In the genomic region with DNA sequence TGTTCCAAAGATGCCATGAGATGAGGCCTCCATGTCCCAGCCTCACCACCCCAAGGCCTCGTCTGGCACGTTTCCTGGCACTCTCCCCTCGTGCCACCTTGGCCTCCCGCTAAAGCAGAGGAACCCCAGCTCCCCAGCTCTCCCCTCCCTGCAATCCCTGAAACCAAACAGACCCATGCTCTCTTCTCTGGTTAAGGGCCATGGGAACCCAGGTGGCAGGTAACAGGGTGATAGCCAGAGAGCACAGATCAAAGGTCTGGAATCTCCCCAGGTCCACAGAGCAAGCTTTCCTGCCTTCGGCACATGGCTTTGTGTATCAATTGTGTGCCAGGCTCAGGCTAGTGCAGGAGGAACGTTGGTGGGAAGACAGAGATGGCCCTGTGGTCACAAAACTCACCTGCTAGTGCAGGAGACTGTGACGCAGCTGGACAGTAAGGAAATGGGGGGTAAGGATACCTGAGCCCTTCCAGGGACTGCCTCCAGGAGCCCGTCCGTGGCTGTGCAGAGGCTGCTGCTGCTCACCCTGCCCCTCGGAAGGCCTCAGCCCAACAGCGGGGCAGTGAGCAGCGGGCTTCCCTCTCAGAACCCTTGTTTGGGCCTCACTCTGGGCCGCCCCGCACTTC, we compare ENCODE assay signal across 23 cellular contexts. TPM values are rescaled to one million over a fixed set of nuclear protein-coding genes. Genes with fewer than 3 reads are reported as not detected.
DNase-seq lines count a peak whose midpoint lies in the region; ATAC-seq and TF ChIP-seq lines count a peak whose summit lies in the region.
"Had no signal": no experiment of that assay in that cellular context is flagged by ENCODE, and none has a peak within 500 bp of the region (broad histone marks: within the 10 kb centered on the region; RNA-seq: fewer than 3 reads in every experiment).

No MANE protein-coding gene starts in this region.

- POLR2A ChIA-PET in T-cell (lab: Charles Lee) (interaction anchor here in 1 of 2 donors (0.6 kb wide), 1 partner anchor 777 kb away, joined by 3 read pairs; no protein-coding TSS in a partner anchor), SK-N-SH (lab: Yijun Ruan, JAX) (interaction anchor here (1.1 kb wide), 1 partner anchor 9 kb away, joined by 3 read pairs; no protein-coding TSS in a partner anchor)

- CTCF ChIA-PET in T-cell (lab: Charles Lee) = no interaction called here
- CTCF ChIA-PET in SK-N-SH (lab: Yijun Ruan, JAX) = interaction anchor here (0.8 kb wide), 1 partner anchor 126 kb away, joined by 3 read pairs; no protein-coding TSS in a partner anchor

- in situ Hi-C loops in gastrocnemius medialis (cut with MboI; ENCODE audit: low sequenced_read_pairs in 4 of 4) = no loop called here

- intact Hi-C loops in gastrocnemius medialis (cut with DNase I; ENCODE audit: low total_unique reads) = no loop called here

- no peaks in the 10 kb centered on the region for H3K9me3 Mint-ChIP-seq in activated T-cell treated with anti-CD3 and anti-CD28 coated beads, Interleukin-2, amount 50 U/mL, for 24 hours
- no peaks in the 10 kb centered on the region for H3K9me3 Mint-ChIP-seq in T-cell
- H3K9me3 Mint-ChIP-seq: CD8-positive, alpha-beta T cell; H9; HFFc6 had no signal

- no peak for DNase-seq in activated T-cell treated with anti-CD3 and anti-CD28 coated beads, Interleukin-2, amount 50 U/mL, for 24 hours
- no peak for DNase-seq in activated T-cell treated with anti-CD3 and anti-CD28 coated beads, Interleukin-2, amount 50 U/mL, for 1 hour
- DNase-seq in RWPE2 (ENCODE audit: low spot score) = no peak
- peak; percentile 79 for DNase-seq in left lobe of liver (ENCODE audit: low spot score)
- DNase-seq in gastrocnemius medialis = no peak
- no peak for DNase-seq in T-cell
- no peak for DNase-seq in SK-N-SH
- DNase-seq: 8988T; Calu3; CD8-positive, alpha-beta T cell; DMS153; H9; HFFc6; MG63; NCI-H1417; NCI-H1694 treated with DMSO at 0.1 percent for 48 hours; NCI-H2081 treated with DMSO at 0.1 percent for 48 hours; NCI-H446 treated with DMSO at 0.1 percent for 48 hours; NCI-H526 treated with DMSO at 0.1 percent for 48 hours; SIG-M5 had no signal

- peaks cover 50% of the 10 kb centered on the region for H3K36me3 Mint-ChIP-seq in activated T-cell treated with anti-CD3 and anti-CD28 coated beads, Interleukin-2, amount 50 U/mL, for 24 hours (ENCODE audit: low read depth)
- peaks cover 31% of the 10 kb centered on the region for H3K36me3 Mint-ChIP-seq in T-cell

- peak overlapping the region; percentile 37 for H3K27ac Mint-ChIP-seq in activated T-cell treated with anti-CD3 and anti-CD28 coated beads, Interleukin-2, amount 50 U/mL, for 24 hours
- H3K27ac Mint-ChIP-seq in T-cell = no peak overlapping the region
- H3K27ac Mint-ChIP-seq: CD8-positive, alpha-beta T cell; H9; HFFc6 had no signal

- no peak overlapping the region for H3K9ac ChIP-seq in SK-N-SH
- H3K9ac ChIP-seq: BLaER1 treated with 17β-estradiol and CSF1 and Interleukin-3, amounts not matched to agents 10 nM and 100 nM had no signal

- no peaks in the 10 kb centered on the region for H3K79me2 ChIP-seq in SK-N-SH (ENCODE audit: insufficient read depth)

- no peak overlapping the region for H3K4me2 ChIP-seq in SK-N-SH
- H3K4me2 ChIP-seq: BLaER1 treated with 17β-estradiol and CSF1 and Interleukin-3, amounts not matched to agents 10 nM and 100 nM had no signal

- ATAC-seq in RWPE2 (ENCODE audit: low read depth) = 0 out of 3 replicates have a peak, but pooled peaks have one; percentile 1
- ATAC-seq in left lobe of liver = peak; percentile 72
- ATAC-seq in gastrocnemius medialis = no peak
- no peak for ATAC-seq in T-cell (replicated peaks in 1 of 4)
- ATAC-seq in HG03354 (IDR thresholded peaks at IDR 0.05; ENCODE audit: poor library complexity, severe bottlenecking, unreplicated experiment) = no peak
- ATAC-seq: CD8-positive, alpha-beta T cell; K562 had no signal

- no peak overlapping the region for H3K4me3 Mint-ChIP-seq in activated T-cell treated with anti-CD3 and anti-CD28 coated beads, Interleukin-2, amount 50 U/mL, for 24 hours
- H3K4me3 Mint-ChIP-seq in T-cell = no peak overlapping the region
- H3K4me3 Mint-ChIP-seq: CD8-positive, alpha-beta T cell; H9; HFFc6 had no signal

- no peaks in the 10 kb centered on the region for H4K20me1 ChIP-seq in SK-N-SH (ENCODE audit: insufficient read depth)

- H3K4me1 ChIP-seq in RWPE2 (ENCODE audit: insufficient read depth, poor library complexity, severe bottlenecking) (no peaks in the 10 kb centered on the region), gastrocnemius medialis (peaks cover 13 to 15% of the 10 kb centered on the region in 2 donors), SK-N-SH (ENCODE audit: control insufficient read depth in 1 of 2, insufficient read depth in 2 of 2, low read depth in 1 of 2, low read length in 1 of 2) (no peaks in the 10 kb centered on the region)
- H3K4me1 ChIP-seq: BLaER1 treated with 17β-estradiol and CSF1 and Interleukin-3, amounts not matched to agents 10 nM and 100 nM had no signal

- no peak for TF ChIP-seq RAD21 in SK-N-SH (IDR thresholded peaks at IDR 0.05; ENCODE audit: low read length)

- no peaks in the 10 kb centered on the region for H3K27me3 Mint-ChIP-seq in activated T-cell treated with anti-CD3 and anti-CD28 coated beads, Interleukin-2, amount 50 U/mL, for 24 hours
- H3K27me3 Mint-ChIP-seq in T-cell = no peaks in the 10 kb centered on the region

- no peaks in the 10 kb centered on the region for H3F3A ChIP-seq in SK-N-SH (replicated peaks; ENCODE audit: insufficient read depth)

- H3K27me3 ChIP-seq in RWPE2 (ENCODE audit: insufficient read depth, poor library complexity, severe bottlenecking) (no peaks in the 10 kb centered on the region), gastrocnemius medialis (no peaks in the 10 kb centered on the region), SK-N-SH (ENCODE audit: insufficient read depth) (no peaks in the 10 kb centered on the region)
- H3K27me3 ChIP-seq: BLaER1 treated with 17β-estradiol and CSF1 and Interleukin-3, amounts not matched to agents 10 nM and 100 nM; MG63 had no signal

- TF ChIP-seq CTCF in RWPE2 (IDR thresholded peaks at IDR 0.05; ENCODE audit: poor library complexity, severe bottlenecking) (no peak), gastrocnemius medialis (IDR thresholded peaks at IDR 0.05 in 4 of 5, conservative IDR thresholded peaks at IDR 0.05 in 1 of 5) (no peak), SK-N-SH (IDR thresholded peaks at IDR 0.05) (no peak)

- no peak for TF ChIP-seq EP300 in SK-N-SH (IDR thresholded peaks at IDR 0.05; ENCODE audit: borderline replicate concordance in 1 of 2, low read depth in 1 of 2, low read length in 1 of 2)

- H3K9me2 ChIP-seq in SK-N-SH = no peaks in the 10 kb centered on the region

- 91% methylated on average over 10 of the region's 14 CpGs for WGBS in SK-N-SH (ENCODE audit: low lambda C conversion rate)

- no peaks in the 10 kb centered on the region for H3K9me3 ChIP-seq in RWPE2 (ENCODE audit: severe bottlenecking)
- H3K9me3 ChIP-seq in gastrocnemius medialis = no peaks in the 10 kb centered on the region
- H3K9me3 ChIP-seq in SK-N-SH = no peaks in the 10 kb centered on the region
- H3K9me3 ChIP-seq: BLaER1 treated with 17β-estradiol and CSF1 and Interleukin-3, amounts not matched to agents 10 nM and 100 nM; MG63 had no signal

- H3K36me3 ChIP-seq in RWPE2 (ENCODE audit: low read depth) (peaks cover 9% of the 10 kb centered on the region; the same call in 1 of the 2 replicates), gastrocnemius medialis (peaks cover 0 to 32% of the 10 kb centered on the region in 2 donors), SK-N-SH (replicated peaks in 1 of 2; ENCODE audit: control insufficient read depth in 1 of 2, insufficient read depth in 2 of 2, low read length in 1 of 2) (peaks cover 0 to 39% of the 10 kb centered on the region in 2 experiments)

- H3K27ac ChIP-seq in RWPE2 (ENCODE audit: poor library complexity, severe bottlenecking) (no peak overlapping the region), gastrocnemius medialis (peak overlapping the region; percentile 72 to 91 (median 81)), SK-N-SH (ENCODE audit: low read depth in 2 of 2, low read length in 1 of 2) (no peak overlapping the region)
- H3K27ac ChIP-seq: BLaER1 treated with 17β-estradiol and CSF1 and Interleukin-3, amounts not matched to agents 10 nM and 100 nM had no signal

- H3K4me3 ChIP-seq in RWPE2 (ENCODE audit: severe bottlenecking) = no peak overlapping the region
- no peak overlapping the region for H3K4me3 ChIP-seq in gastrocnemius medialis
- no peak overlapping the region for H3K4me3 ChIP-seq in SK-N-SH (ENCODE audit: low read depth in 2 of 2, low read length in 1 of 2)
- H3K4me3 ChIP-seq: BLaER1 treated with 17β-estradiol and CSF1 and Interleukin-3, amounts not matched to agents 10 nM and 100 nM; K562; MG63 had no signal

- no peak overlapping the region for H2AFZ ChIP-seq in SK-N-SH (ENCODE audit: low read depth)

- no peaks in the 10 kb centered on the region for H3K4me1 Mint-ChIP-seq in activated T-cell treated with anti-CD3 and anti-CD28 coated beads, Interleukin-2, amount 50 U/mL, for 24 hours (ENCODE audit: low read depth)
- peaks cover 5 to 10% (median 5%) of the 10 kb centered on the region in 3 donors for H3K4me1 Mint-ChIP-seq in T-cell

- TF ChIP-seq POLR2A in gastrocnemius medialis (IDR thresholded peaks at IDR 0.05) = no peak

TF ChIP-seq in SK-N-SH, 30 proteins besides CTCF, POLR2A, EP300 and RAD21 (continues in another document):
- TF ChIP-seq, protein P1, sequence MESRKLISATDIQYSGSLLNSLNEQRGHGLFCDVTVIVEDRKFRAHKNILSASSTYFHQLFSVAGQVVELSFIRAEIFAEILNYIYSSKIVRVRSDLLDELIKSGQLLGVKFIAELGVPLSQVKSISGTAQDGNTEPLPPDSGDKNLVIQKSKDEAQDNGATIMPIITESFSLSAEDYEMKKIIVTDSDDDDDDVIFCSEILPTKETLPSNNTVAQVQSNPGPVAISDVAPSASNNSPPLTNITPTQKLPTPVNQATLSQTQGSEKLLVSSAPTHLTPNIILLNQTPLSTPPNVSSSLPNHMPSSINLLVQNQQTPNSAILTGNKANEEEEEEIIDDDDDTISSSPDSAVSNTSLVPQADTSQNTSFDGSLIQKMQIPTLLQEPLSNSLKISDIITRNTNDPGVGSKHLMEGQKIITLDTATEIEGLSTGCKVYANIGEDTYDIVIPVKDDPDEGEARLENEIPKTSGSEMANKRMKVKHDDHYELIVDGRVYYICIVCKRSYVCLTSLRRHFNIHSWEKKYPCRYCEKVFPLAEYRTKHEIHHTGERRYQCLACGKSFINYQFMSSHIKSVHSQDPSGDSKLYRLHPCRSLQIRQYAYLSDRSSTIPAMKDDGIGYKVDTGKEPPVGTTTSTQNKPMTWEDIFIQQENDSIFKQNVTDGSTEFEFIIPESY (IDR thresholded peaks at IDR 0.05; ENCODE audit: borderline replicate concordance, low read depth) = no peak

RNA-seq across cellular contexts. Expression of a gene that starts 39.0 kb away (rescaled TPM):
- total RNA-seq in left lobe of liver (0.45 TPM), gastrocnemius medialis (1 to 10 TPM; 1.6 to 8.5 (median 3.3) TPM), T-cell (under 1 TPM; 0.48 to 0.76 (median 0.67) TPM)
- polyA plus RNA-seq in SK-N-SH (2012; rRNA removed) = 0.32 and 0.41 TPM in 2 replicates
- polyA plus RNA-seq in SK-N-SH (2012; cell fraction: cytosol; rRNA removed) = 0.06 and 0.47 TPM in 2 replicates
- polyA plus RNA-seq in SK-N-SH (2012; cell fraction: nucleus; rRNA removed) = 1.6 and 1.9 TPM in 2 replicates

RNA-seq across cellular contexts. Expression of a gene that starts 39.0 kb away (rescaled TPM):
- total RNA-seq in left lobe of liver = 29.2 TPM
- 10 to 100 TPM; 14.1 to 33.0 (median 23.8) TPM for total RNA-seq in gastrocnemius medialis
- 10 to 100 TPM; 29.4 to 45.9 (median 42.3) TPM for total RNA-seq in T-cell
- polyA plus RNA-seq in SK-N-SH (2012; rRNA removed) = 95.6 and 117 TPM in 2 replicates
- polyA plus RNA-seq in SK-N-SH (2012; cell fraction: cytosol; rRNA removed) = 61.2 and 78.3 TPM in 2 replicates
- 247 and 324 TPM in 2 replicates for polyA plus RNA-seq in SK-N-SH (2012; cell fraction: nucleus; rRNA removed)

Comparison
In these comparisons a context has a peak if more than half of its experiments do, and no peak if none do; other contexts are left out.
1. ATAC-seq: peak in RWPE2 (single experiment) and left lobe of liver (single experiment); none in gastrocnemius medialis (0 of 2), T-cell (0 of 4) and HG03354 (single experiment).
2. H3K27ac ChIP-seq: peak in gastrocnemius medialis (4 of 4); none in RWPE2 (single experiment) and SK-N-SH (0 of 2).